In genomic region chr1:228860911-228861829, GRCh38 we compare ENCODE assay signal across 1 cellular context.
TF ChIP-seq lines count a peak whose summit lies in the region.

No MANE protein-coding gene starts in this region.

TF ChIP-seq in HepG2, 621 proteins besides CTCF, POLR2A, EP300 and RAD21 (continued from another document and continues in another):
- TF ChIP-seq ZFP36 (IDR thresholded peaks at IDR 0.05; ENCODE audit: borderline replicate concordance, low read depth, low read length, partially characterized antibody) (no peak), ELF1 (CRISPR knock-in tag; IDR thresholded peaks at IDR 0.05) (no peak), ZBTB40 (IDR thresholded peaks at IDR 0.05) (no peak), ZBTB40 (CRISPR knock-in tag; IDR thresholded peaks at IDR 0.05) (peak; percentile 69; the same call in 1 of the 2 replicates), FUBP1 (CRISPR knock-in tag; IDR thresholded peaks at IDR 0.05; ENCODE audit: borderline replicate concordance) (no peak), ZNF235 (CRISPR knock-in tag; IDR thresholded peaks at IDR 0.05; ENCODE audit: borderline replicate concordance) (no peak), RFX5 (IDR thresholded peaks at IDR 0.05; ENCODE audit: low read depth, low read length) (no peak), DBP (CRISPR knock-in tag; IDR thresholded peaks at IDR 0.05; ENCODE audit: not compliant biosample characterization) (no peak), ZNF615 (CRISPR knock-in tag; IDR thresholded peaks at IDR 0.05; ENCODE audit: borderline replicate concordance) (no peak), ZNF598 (CRISPR knock-in tag; IDR thresholded peaks at IDR 0.05; ENCODE audit: borderline replicate concordance) (no peak), ISX (CRISPR knock-in tag; conservative IDR thresholded peaks at IDR 0.05) (no peak), NFIC (IDR thresholded peaks at IDR 0.05; ENCODE audit: low read length) (peak; percentile 74; the same call in 1 of the 2 replicates), JARID2 (CRISPR knock-in tag; IDR thresholded peaks at IDR 0.05; ENCODE audit: insufficient replicate concordance) (no peak), ZNF674 (CRISPR knock-in tag; IDR thresholded peaks at IDR 0.05; ENCODE audit: low read depth) (no peak), SETDB1 (CRISPR knock-in tag; IDR thresholded peaks at IDR 0.05; ENCODE audit: borderline replicate concordance) (no peak), CREBL2 (CRISPR knock-in tag; IDR thresholded peaks at IDR 0.05; ENCODE audit: borderline replicate concordance) (no peak), IKZF1 (IDR thresholded peaks at IDR 0.05) (no peak), NR1H2 (CRISPR knock-in tag; IDR thresholded peaks at IDR 0.05; ENCODE audit: borderline replicate concordance, low read depth) (no peak), ZNF713 (CRISPR knock-in tag; IDR thresholded peaks at IDR 0.05) (no peak), ZNF556 (CRISPR knock-in tag; IDR thresholded peaks at IDR 0.05; ENCODE audit: borderline replicate concordance) (no peak), ZNF343 (CRISPR knock-in tag; IDR thresholded peaks at IDR 0.05) (no peak), ZZZ3 (CRISPR knock-in tag; IDR thresholded peaks at IDR 0.05; ENCODE audit: borderline replicate concordance) (no peak), CENPX (CRISPR knock-in tag; IDR thresholded peaks at IDR 0.05) (no peak), KDM5B (CRISPR knock-in tag; IDR thresholded peaks at IDR 0.05; ENCODE audit: borderline replicate concordance) (no peak), ZNF281 (CRISPR knock-in tag; IDR thresholded peaks at IDR 0.05; ENCODE audit: borderline replicate concordance) (no peak), DR1 (CRISPR knock-in tag; IDR thresholded peaks at IDR 0.05) (no peak), ZNF652 (CRISPR knock-in tag; IDR thresholded peaks at IDR 0.05; ENCODE audit: borderline replicate concordance, low read depth) (no peak; the same call in 1 of the 2 replicates), ZNF121 (CRISPR knock-in tag; IDR thresholded peaks at IDR 0.05) (peak; percentile 42; the same call in 1 of the 2 replicates), PRDM10 (CRISPR knock-in tag; IDR thresholded peaks at IDR 0.05; ENCODE audit: low read depth) (no peak), ZFX (CRISPR knock-in tag; IDR thresholded peaks at IDR 0.05; ENCODE audit: low read depth) (0 out of 2 replicates have a peak, but pooled peaks have one; percentile 12), FOXO4 (CRISPR knock-in tag; conservative IDR thresholded peaks at IDR 0.05) (no peak), ZNF24 (IDR thresholded peaks at IDR 0.05) (0 out of 2 replicates have a peak, but pooled peaks have one; percentile 53), ZNF724P (CRISPR knock-in tag; IDR thresholded peaks at IDR 0.05; ENCODE audit: borderline replicate concordance) (no peak), ZNF547 (CRISPR knock-in tag; IDR thresholded peaks at IDR 0.05) (no peak), GLMP (CRISPR knock-in tag; IDR thresholded peaks at IDR 0.05; ENCODE audit: borderline replicate concordance) (no peak), NBN (conservative IDR thresholded peaks at IDR 0.05) (no peak), MAF1 (CRISPR knock-in tag; IDR thresholded peaks at IDR 0.05; ENCODE audit: borderline replicate concordance) (no peak), SYNCRIP (IDR thresholded peaks at IDR 0.05; ENCODE audit: insufficient read depth, low read depth, low read length) (no peak), ZNF878 (CRISPR knock-in tag; IDR thresholded peaks at IDR 0.05) (peak; percentile 89; the same call in 1 of the 2 replicates), ELF3 (CRISPR knock-in tag; IDR thresholded peaks at IDR 0.05) (peak; percentile 69), SIN3A (IDR thresholded peaks at IDR 0.05; ENCODE audit: borderline replicate concordance, low read depth, low read length) (no peak), MAFF (IDR thresholded peaks at IDR 0.05; ENCODE audit: low read depth, low read length) (peak; percentile 65), PAF1 (CRISPR knock-in tag; IDR thresholded peaks at IDR 0.05) (no peak), ZBTB21 (CRISPR knock-in tag; IDR thresholded peaks at IDR 0.05) (no peak)
